ENCODE assay signal across 37 cellular contexts in the genomic region with DNA sequence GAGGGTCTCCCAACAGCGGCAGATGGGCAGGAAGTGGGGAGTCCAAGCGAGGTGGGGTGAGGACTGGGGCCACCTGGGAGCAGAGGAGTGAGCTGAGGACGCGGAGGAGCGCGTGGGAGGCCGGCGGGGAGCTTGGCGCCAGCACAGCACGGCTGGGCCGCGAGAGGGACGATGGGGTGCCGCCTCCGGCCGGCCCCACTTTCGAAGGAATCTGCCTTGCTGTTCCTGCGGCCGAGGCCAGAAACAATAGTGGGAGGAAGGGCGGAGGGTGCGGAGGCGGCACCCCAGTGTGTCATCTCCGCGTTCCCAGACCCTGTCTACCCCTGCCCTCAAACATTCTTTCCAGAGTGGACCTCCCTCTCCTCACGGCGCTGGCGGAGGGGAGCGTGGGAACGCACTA. TPM values are rescaled to one million over a fixed set of nuclear protein-coding genes. Genes with fewer than 3 reads are reported as not detected.
"Had no signal": no experiment of that assay in that cellular context is flagged by ENCODE, and none has a peak within 500 bp of the region (broad histone marks: within the 10 kb centered on the region; RNA-seq: fewer than 3 reads in every experiment).

No MANE protein-coding gene starts in this region.

- H3K27ac Mint-ChIP-seq: activated CD4-positive, alpha-beta memory T cell treated with anti-CD3 and anti-CD28 coated beads for 36 hours; activated CD4-positive, alpha-beta T cell treated with anti-CD3 and anti-CD28 coated beads for 36 hours; activated CD4-positive, alpha-beta T cell treated with anti-CD3 and anti-CD28 coated beads, Interleukin-2, amount 10 ng/mL, durations not matched to agents 24 days and 14 days; activated CD8-positive, alpha-beta memory T cell treated with anti-CD3 and anti-CD28 coated beads, Interleukin-2, amount 10 ng/mL, durations not matched to agents 7 days and 5 days; activated CD8-positive, alpha-beta T cell treated with anti-CD3 and anti-CD28 coated beads, Interleukin-2, amount 10 ng/mL, durations not matched to agents 7 days and 5 days; activated naive CD4-positive, alpha-beta T cell treated with anti-CD3 and anti-CD28 coated beads for 36 hours; activated naive CD4-positive, alpha-beta T cell treated with anti-CD3 and anti-CD28 coated beads, Interleukin-2, amount 50 U/mL, for 24 hours; activated naive CD8-positive, alpha-beta T cell treated with anti-CD3 and anti-CD28 coated beads for 36 hours; activated naive CD8-positive, alpha-beta T cell treated with anti-CD3 and anti-CD28 coated beads, Interleukin-2, amount 50 U/mL, for 24 hours; activated T-helper 1 cell treated with anti-CD3 and anti-CD28 coated beads, Interleukin-12 subunit alpha, Interleukin-12 subunit beta, Interleukin-2, Interleukin-4 antibody, amounts not matched to agents 30 ng/mL and 10 ng/mL and 1 ng/mL, durations not matched to agents 14 hours and 24 hours and 36 hours; activated T-helper 2 cell treated with anti-CD3 and anti-CD28 coated beads, Interferon-gamma antibody, Interleukin-2, Interleukin-4, amounts not matched to agents 10 μg/mL and 5 μg/mL and 100 μg/mL, durations not matched to agents 14 hours and 24 hours and 36 hours; dendritic cell treated with granulocyte-macrophage colony-stimulating factor and Interleukin-4, amounts not matched to agents 40 ng/mL and 50 ng/mL, for 4 days had no signal

- H3K9me3 ChIP-seq: adrenal gland, body of pancreas, breast epithelium, esophagus muscularis mucosa, gastrocnemius medialis, heart left ventricle had no signal

- H3K36me3 Mint-ChIP-seq: activated CD4-positive, alpha-beta memory T cell treated with anti-CD3 and anti-CD28 coated beads for 36 hours; activated CD8-positive, alpha-beta memory T cell treated with anti-CD3 and anti-CD28 coated beads, Interleukin-2, amount 10 ng/mL, durations not matched to agents 7 days and 5 days; activated naive CD4-positive, alpha-beta T cell treated with anti-CD3 and anti-CD28 coated beads, Interleukin-2, amount 50 U/mL, for 24 hours; activated naive CD8-positive, alpha-beta T cell treated with anti-CD3 and anti-CD28 coated beads for 36 hours had no signal

- H3K4me3 Mint-ChIP-seq: activated CD4-positive, alpha-beta memory T cell treated with anti-CD3 and anti-CD28 coated beads for 36 hours; activated CD4-positive, alpha-beta T cell treated with anti-CD3 and anti-CD28 coated beads for 36 hours; activated CD4-positive, alpha-beta T cell treated with anti-CD3 and anti-CD28 coated beads, Interleukin-2, amount 10 ng/mL, durations not matched to agents 24 days and 14 days; activated CD8-positive, alpha-beta memory T cell treated with anti-CD3 and anti-CD28 coated beads, Interleukin-2, amount 10 ng/mL, durations not matched to agents 7 days and 5 days; activated CD8-positive, alpha-beta T cell treated with anti-CD3 and anti-CD28 coated beads, Interleukin-2, amount 10 ng/mL, durations not matched to agents 7 days and 5 days; activated naive CD4-positive, alpha-beta T cell treated with anti-CD3 and anti-CD28 coated beads for 36 hours; activated naive CD4-positive, alpha-beta T cell treated with anti-CD3 and anti-CD28 coated beads, Interleukin-2, amount 50 U/mL, for 24 hours; activated naive CD8-positive, alpha-beta T cell treated with anti-CD3 and anti-CD28 coated beads for 36 hours; activated naive CD8-positive, alpha-beta T cell treated with anti-CD3 and anti-CD28 coated beads, Interleukin-2, amount 50 U/mL, for 24 hours; activated T-helper 1 cell treated with anti-CD3 and anti-CD28 coated beads, Interleukin-12 subunit alpha, Interleukin-12 subunit beta, Interleukin-2, Interleukin-4 antibody, amounts not matched to agents 30 ng/mL and 10 ng/mL and 1 ng/mL, durations not matched to agents 14 hours and 24 hours and 36 hours; dendritic cell treated with granulocyte-macrophage colony-stimulating factor and Interleukin-4, amounts not matched to agents 40 ng/mL and 50 ng/mL, for 4 days had no signal

- H3K36me3 ChIP-seq: adrenal gland, breast epithelium, cardiac muscle cell, esophagus muscularis mucosa, gastrocnemius medialis, heart left ventricle had no signal

- H3K27me3 ChIP-seq: cardiac muscle cell, gastrocnemius medialis had no signal

- H3K27ac ChIP-seq: adrenal gland, body of pancreas, breast epithelium, cardiac muscle cell, coronary artery, dorsolateral prefrontal cortex, esophagus muscularis mucosa, foreskin keratinocyte, gastrocnemius medialis, heart left ventricle had no signal

- H3K4me3 ChIP-seq: adrenal gland, body of pancreas, breast epithelium, cardiac muscle cell, coronary artery, dorsolateral prefrontal cortex, esophagus muscularis mucosa, gastrocnemius medialis, heart left ventricle had no signal

- DNase-seq: activated CD4-positive, alpha-beta memory T cell treated with anti-CD3 and anti-CD28 coated beads for 36 hours; activated CD4-positive, alpha-beta T cell treated with anti-CD3 and anti-CD28 coated beads for 36 hours; activated CD4-positive, alpha-beta T cell treated with anti-CD3 and anti-CD28 coated beads, Interleukin-2, amount 10 ng/mL, durations not matched to agents 24 days and 14 days; activated CD4-positive, CD25-positive, alpha-beta regulatory T cell; activated CD4-positive, CD25-positive, alpha-beta regulatory T cell treated with anti-CD3 and anti-CD28 coated beads, Interleukin-2, amount 50 U/mL, for 72 hours; activated CD8-positive, alpha-beta memory T cell treated with anti-CD3 and anti-CD28 coated beads, Interleukin-2, amount 10 ng/mL, durations not matched to agents 7 days and 5 days; activated CD8-positive, alpha-beta memory T cell treated with anti-CD3 and anti-CD28 coated beads, Interleukin-2, amount 50 U/mL, for 4 hours; activated CD8-positive, alpha-beta T cell treated with anti-CD3 and anti-CD28 coated beads, Interleukin-2, amount 10 ng/mL, durations not matched to agents 7 days and 5 days; activated effector memory CD4-positive, alpha-beta T cell treated with anti-CD3 and anti-CD28 coated beads, Interleukin-2, amount 50 U/mL, for 16 hours; activated naive CD4-positive, alpha-beta T cell treated with anti-CD3 and anti-CD28 coated beads for 36 hours; activated naive CD8-positive, alpha-beta T cell treated with anti-CD3 and anti-CD28 coated beads for 36 hours; activated naive CD8-positive, alpha-beta T cell treated with anti-CD3 and anti-CD28 coated beads, Interleukin-2, amount 50 U/mL, for 24 hours; activated T-cell treated with anti-CD3 and anti-CD28 coated beads, Interleukin-2, amount 50 U/mL, for 1 hour; activated T-cell treated with anti-CD3 and anti-CD28 coated beads, Interleukin-2, amount 50 U/mL, for 48 hours; adrenal gland; aorta; body of pancreas; central memory CD4-positive, alpha-beta T cell; cerebellar nuclear complex; dorsolateral prefrontal cortex; effector memory CD4-positive, alpha-beta T cell; erythroblast; foreskin keratinocyte; gastrocnemius medialis; glutamatergic neuron; heart left ventricle; T-helper 2 cell had no signal

- H3K4me1 ChIP-seq: foreskin keratinocyte had no signal

- ATAC-seq: activated CD4-positive, alpha-beta T cell treated with anti-CD3 and anti-CD28 coated beads for 36 hours; activated CD8-positive, alpha-beta memory T cell treated with anti-CD3 and anti-CD28 coated beads, Interleukin-2, amount 10 ng/mL, durations not matched to agents 7 days and 5 days; activated CD8-positive, alpha-beta T cell treated with anti-CD3 and anti-CD28 coated beads, Interleukin-2, amount 10 ng/mL, durations not matched to agents 7 days and 5 days; activated naive CD8-positive, alpha-beta T cell treated with anti-CD3 and anti-CD28 coated beads, Interleukin-2, amount 50 U/mL, for 24 hours; body of pancreas; foreskin keratinocyte; gastrocnemius medialis had no signal

- H3K9me3 Mint-ChIP-seq: activated CD4-positive, alpha-beta memory T cell treated with anti-CD3 and anti-CD28 coated beads for 36 hours; activated CD4-positive, alpha-beta T cell treated with anti-CD3 and anti-CD28 coated beads, Interleukin-2, amount 10 ng/mL, durations not matched to agents 24 days and 14 days; activated naive CD4-positive, alpha-beta T cell treated with anti-CD3 and anti-CD28 coated beads for 36 hours; activated naive CD4-positive, alpha-beta T cell treated with anti-CD3 and anti-CD28 coated beads, Interleukin-2, amount 50 U/mL, for 24 hours; activated naive CD8-positive, alpha-beta T cell treated with anti-CD3 and anti-CD28 coated beads for 36 hours; activated naive CD8-positive, alpha-beta T cell treated with anti-CD3 and anti-CD28 coated beads, Interleukin-2, amount 50 U/mL, for 24 hours; activated T-helper 1 cell treated with anti-CD3 and anti-CD28 coated beads, Interleukin-12 subunit alpha, Interleukin-12 subunit beta, Interleukin-2, Interleukin-4 antibody, amounts not matched to agents 30 ng/mL and 10 ng/mL and 1 ng/mL, durations not matched to agents 14 hours and 24 hours and 36 hours; activated T-helper 2 cell treated with anti-CD3 and anti-CD28 coated beads, Interferon-gamma antibody, Interleukin-2, Interleukin-4, amounts not matched to agents 10 μg/mL and 5 μg/mL and 100 μg/mL, durations not matched to agents 14 hours and 24 hours and 36 hours; dendritic cell treated with granulocyte-macrophage colony-stimulating factor and Interleukin-4, amounts not matched to agents 40 ng/mL and 50 ng/mL, for 4 days had no signal

RNA-seq across cellular contexts. Expression of a gene that starts 5.5 kb away (rescaled TPM):
- total RNA-seq: activated CD4-positive, alpha-beta memory T cell treated with anti-CD3 and anti-CD28 coated beads for 36 hours; activated CD4-positive, alpha-beta T cell treated with anti-CD3 and anti-CD28 coated beads for 36 hours; activated CD4-positive, alpha-beta T cell treated with anti-CD3 and anti-CD28 coated beads, Interleukin-2, amount 10 ng/mL, durations not matched to agents 24 days and 14 days; activated CD8-positive, alpha-beta memory T cell treated with anti-CD3 and anti-CD28 coated beads for 36 hours; activated CD8-positive, alpha-beta memory T cell treated with anti-CD3 and anti-CD28 coated beads, Interleukin-2, amount 10 ng/mL, durations not matched to agents 7 days and 5 days; activated CD8-positive, alpha-beta T cell treated with anti-CD3 and anti-CD28 coated beads, Interleukin-2, amount 10 ng/mL, durations not matched to agents 7 days and 5 days; activated naive CD4-positive, alpha-beta T cell treated with anti-CD3 and anti-CD28 coated beads for 36 hours; activated naive CD8-positive, alpha-beta T cell treated with anti-CD3 and anti-CD28 coated beads for 36 hours; activated T-helper 1 cell treated with anti-CD3 and anti-CD28 coated beads, Interleukin-12 subunit alpha, Interleukin-12 subunit beta, Interleukin-2, Interleukin-4 antibody, amounts not matched to agents 30 ng/mL and 10 ng/mL and 1 ng/mL, durations not matched to agents 14 hours and 24 hours and 36 hours; activated T-helper 2 cell treated with anti-CD3 and anti-CD28 coated beads, Interferon-gamma antibody, Interleukin-2, Interleukin-4, amounts not matched to agents 10 μg/mL and 5 μg/mL and 100 μg/mL, durations not matched to agents 14 hours and 24 hours and 36 hours; breast epithelium; cardiac muscle cell; dorsolateral prefrontal cortex; esophagus muscularis mucosa; foreskin keratinocyte; gastrocnemius medialis; T-helper 1 cell treated with Interleukin-12 subunit alpha and Interleukin-12 subunit beta and Interleukin-4 antibody, amounts not matched to agents 30 ng/mL and 1 ng/mL, for 36 hours had no signal
- polyA plus RNA-seq: cardiac muscle cell, foreskin keratinocyte had no signal

RNA-seq across cellular contexts. Expression of a gene that starts 16.1 kb away (rescaled TPM):
- total RNA-seq: activated CD4-positive, alpha-beta memory T cell treated with anti-CD3 and anti-CD28 coated beads for 36 hours; activated CD4-positive, alpha-beta T cell treated with anti-CD3 and anti-CD28 coated beads for 36 hours; activated CD4-positive, alpha-beta T cell treated with anti-CD3 and anti-CD28 coated beads, Interleukin-2, amount 10 ng/mL, durations not matched to agents 24 days and 14 days; activated CD8-positive, alpha-beta memory T cell treated with anti-CD3 and anti-CD28 coated beads for 36 hours; activated CD8-positive, alpha-beta memory T cell treated with anti-CD3 and anti-CD28 coated beads, Interleukin-2, amount 10 ng/mL, durations not matched to agents 7 days and 5 days; activated CD8-positive, alpha-beta T cell treated with anti-CD3 and anti-CD28 coated beads, Interleukin-2, amount 10 ng/mL, durations not matched to agents 7 days and 5 days; activated naive CD4-positive, alpha-beta T cell treated with anti-CD3 and anti-CD28 coated beads for 36 hours; activated naive CD8-positive, alpha-beta T cell treated with anti-CD3 and anti-CD28 coated beads for 36 hours; activated T-helper 1 cell treated with anti-CD3 and anti-CD28 coated beads, Interleukin-12 subunit alpha, Interleukin-12 subunit beta, Interleukin-2, Interleukin-4 antibody, amounts not matched to agents 30 ng/mL and 10 ng/mL and 1 ng/mL, durations not matched to agents 14 hours and 24 hours and 36 hours; activated T-helper 2 cell treated with anti-CD3 and anti-CD28 coated beads, Interferon-gamma antibody, Interleukin-2, Interleukin-4, amounts not matched to agents 10 μg/mL and 5 μg/mL and 100 μg/mL, durations not matched to agents 14 hours and 24 hours and 36 hours; breast epithelium; cardiac muscle cell; gastrocnemius medialis; heart left ventricle; T-helper 1 cell treated with Interleukin-12 subunit alpha and Interleukin-12 subunit beta and Interleukin-4 antibody, amounts not matched to agents 30 ng/mL and 1 ng/mL, for 36 hours had no signal
- polyA plus RNA-seq: aorta, cardiac muscle cell had no signal

RNA-seq across cellular contexts. Expression of a gene that starts 16.3 kb away (rescaled TPM):
- total RNA-seq: activated CD8-positive, alpha-beta T cell treated with anti-CD3 and anti-CD28 coated beads, Interleukin-2, amount 10 ng/mL, durations not matched to agents 7 days and 5 days had no signal
